Comparison of ENCODE assay signal across 25 cellular contexts in the genomic region with DNA sequence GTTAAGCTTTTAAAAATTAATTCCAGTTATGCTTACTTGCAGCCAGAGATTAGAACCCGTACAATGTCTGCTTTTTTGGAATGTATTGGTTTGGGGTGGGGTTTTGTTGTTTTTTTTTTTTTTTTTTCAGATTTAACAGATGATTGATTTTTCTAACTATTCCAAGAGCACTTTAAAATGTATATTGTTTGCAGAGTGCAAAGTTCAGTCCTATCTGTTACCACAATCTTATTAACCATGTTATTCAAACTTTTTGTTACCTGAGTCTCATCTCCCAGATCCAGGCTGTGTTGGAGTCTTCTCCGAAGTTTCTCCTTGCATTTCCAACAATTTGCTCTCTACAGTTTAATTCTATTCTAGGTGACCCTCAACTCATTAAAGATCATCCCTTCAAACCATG.
A peak's percentile ranks its signal among the peaks of the same experiment; 100 is the strongest.
DNase-seq lines count a peak whose midpoint lies in the region; ATAC-seq and TF ChIP-seq lines count a peak whose summit lies in the region.
"Had no signal": no experiment of that assay in that cellular context is flagged by ENCODE, and none has a peak within 500 bp of the region (broad histone marks: within the 10 kb centered on the region; RNA-seq: fewer than 3 reads in every experiment).

No MANE protein-coding gene starts in this region.

- TF ChIP-seq CTCF in Calu3 (IDR thresholded peaks at IDR 0.05; ENCODE audit: unreplicated experiment) (no peak), right lobe of liver (IDR thresholded peaks at IDR 0.05) (no peak), transverse colon (IDR thresholded peaks at IDR 0.05) (no peak)

- no peaks in the 10 kb centered on the region for H3K9me3 Mint-ChIP-seq in Calu3 (ENCODE audit: low read depth, unreplicated experiment)
- H3K9me3 Mint-ChIP-seq: CD4-positive, alpha-beta T cell; IgD-negative memory B cell had no signal

- H3K9ac ChIP-seq in duodenal mucosa (ENCODE audit: low read depth in 1 of 2, low read length in 2 of 2): no peak overlapping the region
- H3K9ac ChIP-seq: BLaER1 treated with 17β-estradiol and CSF1 and Interleukin-3, amounts not matched to agents 10 nM and 100 nM; SK-N-SH had no signal

- CTCF ChIA-PET in Calu3 (lab: Charles Lee): no interaction called here

- H3K27me3 Mint-ChIP-seq in Calu3 (ENCODE audit: unreplicated experiment): peaks cover 13% of the 10 kb centered on the region

- BruUV-seq in Calu3 (replicated peaks; lab: Mats Ljungman, UMichigan): no TSS peak

- H3K27ac ChIP-seq in duodenal mucosa (ENCODE audit: low read depth, low read length): no peak overlapping the region
- peak overlapping the region in 2 of 3 donors; percentile 42 to 64 for H3K27ac ChIP-seq in right lobe of liver
- H3K27ac ChIP-seq in transverse colon: peak overlapping the region; percentile 70 to 83 (median 76)
- H3K27ac ChIP-seq: A549; BLaER1 treated with 17β-estradiol and CSF1 and Interleukin-3, amounts not matched to agents 10 nM and 100 nM had no signal

- intact Hi-C loops in Calu3 (cut with micrococcal nuclease; ENCODE audit: unreplicated experiment) (no loop called here), right lobe of liver (cut with DNase I) (no loop called here), transverse colon (cut with DNase I; ENCODE audit: low total_unique reads) (no loop called here)

- H3K4me1 Mint-ChIP-seq in Calu3 (ENCODE audit: low read depth, unreplicated experiment): peaks cover 19% of the 10 kb centered on the region

- no peaks in the 10 kb centered on the region for H3K9me3 ChIP-seq in duodenal mucosa (ENCODE audit: control insufficient read depth in 1 of 2, low read length in 2 of 2)
- no peaks in the 10 kb centered on the region for H3K9me3 ChIP-seq in right lobe of liver
- no peaks in the 10 kb centered on the region for H3K9me3 ChIP-seq in transverse colon
- H3K9me3 ChIP-seq: A549; BLaER1 treated with 17β-estradiol and CSF1 and Interleukin-3, amounts not matched to agents 10 nM and 100 nM; SK-N-SH had no signal

- DNase-seq in Calu3: no peak
- DNase-seq in right lobe of liver: no peak
- DNase-seq in transverse colon: no peak
- DNase-seq in COR-L47 (lab: John Stamatoyannopoulos, UW): no peak
- no peak for DNase-seq in islet precursor cell
- DNase-seq in RKO (ENCODE audit: low spot score): no peak
- DNase-seq: AML-193; CD4-positive, alpha-beta T cell; DMS153; DND-41; NCI-H1048; NCI-H1417; NCI-H187; NCI-H2081 treated with DMSO at 0.1 percent for 48 hours; NCI-H2171; NCI-H226; NCI-H510A; NCI-H69; SHP77 treated with DMSO at 0.1 percent for 48 hours; SK-N-SH had no signal

- TF ChIP-seq EP300 in transverse colon (IDR thresholded peaks at IDR 0.05; ENCODE audit: low read depth): no peak

- H3K4me3 ChIP-seq in duodenal mucosa (ENCODE audit: low read depth in 1 of 2, low read length in 2 of 2) (peak overlapping the region; percentile 37 to 53), right lobe of liver (peak overlapping the region in 1 of 3 donors; percentile 6), transverse colon (peak overlapping the region in 1 of 4 donors; percentile 11)
- H3K4me3 ChIP-seq: A549; BLaER1 treated with 17β-estradiol and CSF1 and Interleukin-3, amounts not matched to agents 10 nM and 100 nM had no signal

- H3K36me3 Mint-ChIP-seq in Calu3 (ENCODE audit: insufficient read depth, unreplicated experiment): peaks cover 8% of the 10 kb centered on the region
- H3K36me3 Mint-ChIP-seq: IgD-negative memory B cell had no signal

- H3K4me3 Mint-ChIP-seq in Calu3 (ENCODE audit: low read depth, unreplicated experiment): peak overlapping the region; percentile 40
- H3K4me3 Mint-ChIP-seq: CD4-positive, alpha-beta T cell had no signal

- H3K4me1 ChIP-seq in duodenal mucosa (ENCODE audit: control insufficient read depth in 1 of 2, insufficient read depth in 2 of 2, low read length in 2 of 2) (peaks cover 24 to 28% of the 10 kb centered on the region in 2 donors), right lobe of liver (peaks cover 2 to 33% (median 19%) of the 10 kb centered on the region in 4 donors), transverse colon (peaks cover 14 to 56% (median 38%) of the 10 kb centered on the region in 4 donors)

- no peak overlapping the region for H3K27ac Mint-ChIP-seq in Calu3 (ENCODE audit: unreplicated experiment)
- H3K27ac Mint-ChIP-seq: CD4-positive, alpha-beta T cell; IgD-negative memory B cell had no signal

- H3K27me3 ChIP-seq in duodenal mucosa (ENCODE audit: control insufficient read depth in 1 of 2, insufficient read depth in 2 of 2, low read length in 2 of 2) (no peaks in the 10 kb centered on the region), right lobe of liver (no peaks in the 10 kb centered on the region), transverse colon (no peaks in the 10 kb centered on the region)
- H3K27me3 ChIP-seq: BLaER1 treated with 17β-estradiol and CSF1 and Interleukin-3, amounts not matched to agents 10 nM and 100 nM had no signal

- TF ChIP-seq POLR2A in right lobe of liver (IDR thresholded peaks at IDR 0.05) (no peak), transverse colon (IDR thresholded peaks at IDR 0.05) (no peak)

- WGBS in right lobe of liver (ENCODE audit: insufficient coverage, low coverage, low lambda C conversion rate, missing lambda C conversion rate): 36% methylated on average over 2 of the region's 2 CpGs
- 60 to 65% methylated on average over 2 of the region's 2 CpGs for WGBS in transverse colon (ENCODE audit: low coverage in 1 of 2), 2 donors

- in situ Hi-C loops in transverse colon (cut with MboI; ENCODE audit: low pct_ligation_motif_present in 1 of 4, low pct_unique_long_range_greater_than_20kb in 1 of 4, low sequenced_read_pairs in 3 of 4): loop anchor here in 1 of 4 donors (10.0 kb wide), 1 partner anchor 92 kb away; a partner anchor contains a TSS

- H3K36me3 ChIP-seq in duodenal mucosa (ENCODE audit: control insufficient read depth in 1 of 2, insufficient read depth in 2 of 2, low read length in 2 of 2): no peaks in the 10 kb centered on the region
- H3K36me3 ChIP-seq in right lobe of liver: no peaks in the 10 kb centered on the region
- H3K36me3 ChIP-seq in transverse colon: no peaks in the 10 kb centered on the region

- no peak for ATAC-seq in right lobe of liver
- ATAC-seq: A549, HCT116 had no signal
